Comparison of ENCODE assay signal across 38 cellular contexts in the genomic region with DNA sequence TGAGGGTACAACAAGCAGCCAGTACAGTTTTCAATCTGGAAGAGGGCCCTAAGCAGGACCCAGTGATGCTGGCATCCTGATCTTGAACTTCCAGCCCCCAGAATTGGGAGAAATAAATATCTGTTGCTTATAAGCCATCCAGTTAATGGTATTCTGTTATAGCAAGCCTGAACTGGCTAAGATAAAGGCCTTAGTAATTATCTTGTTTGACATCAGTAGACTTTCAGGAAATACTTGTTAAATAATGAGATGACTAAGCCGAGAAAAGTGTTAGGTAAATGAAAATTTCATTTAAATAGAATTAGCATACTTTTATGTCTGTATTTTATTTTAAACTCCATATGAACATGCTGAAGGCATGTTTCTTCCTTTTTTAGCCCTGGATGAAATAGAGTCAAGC.
"Had no signal": no experiment of that assay in that cellular context is flagged by ENCODE, and none has a peak within 500 bp of the region (broad histone marks: within the 10 kb centered on the region; RNA-seq: fewer than 3 reads in every experiment).

No MANE protein-coding gene starts in this region.

- H3K36me3 Mint-ChIP-seq: activated CD8-positive, alpha-beta memory T cell treated with anti-CD3 and anti-CD28 coated beads, Interleukin-2, amount 10 ng/mL, durations not matched to agents 7 days and 5 days; activated naive CD4-positive, alpha-beta T cell treated with anti-CD3 and anti-CD28 coated beads, Interleukin-2, amount 10 ng/mL, durations not matched to agents 7 days and 5 days; activated naive CD4-positive, alpha-beta T cell treated with anti-CD3 and anti-CD28 coated beads, Interleukin-2, amount 50 U/mL, for 24 hours; activated naive CD8-positive, alpha-beta T cell; activated naive CD8-positive, alpha-beta T cell treated with anti-CD3 and anti-CD28 coated beads, Interleukin-2, amount 10 ng/mL, durations not matched to agents 7 days and 5 days; brain; WTC11 had no signal

- H3K36me3 ChIP-seq: ascending aorta had no signal

- H3K27ac ChIP-seq: ascending aorta, VCaP had no signal

- H3K4me1 Mint-ChIP-seq: activated CD4-positive, alpha-beta memory T cell treated with anti-CD3 and anti-CD28 coated beads, Interleukin-2, amount 10 ng/mL, durations not matched to agents 7 days and 5 days; activated CD4-positive, alpha-beta T cell treated with anti-CD3 and anti-CD28 coated beads for 36 hours; activated CD4-positive, alpha-beta T cell treated with anti-CD3 and anti-CD28 coated beads, Interleukin-2, amount 10 ng/mL, durations not matched to agents 7 days and 5 days; activated CD8-positive, alpha-beta memory T cell treated with anti-CD3 and anti-CD28 coated beads, Interleukin-2, amount 10 ng/mL, durations not matched to agents 7 days and 5 days; activated naive CD4-positive, alpha-beta T cell treated with anti-CD3 and anti-CD28 coated beads, Interleukin-2, amount 10 ng/mL, durations not matched to agents 7 days and 5 days; activated naive CD4-positive, alpha-beta T cell treated with anti-CD3 and anti-CD28 coated beads, Interleukin-2, amount 50 U/mL, for 24 hours; activated naive CD8-positive, alpha-beta T cell treated with anti-CD3 and anti-CD28 coated beads, Interleukin-2, amount 10 ng/mL, durations not matched to agents 7 days and 5 days; activated naive CD8-positive, alpha-beta T cell treated with anti-CD3 and anti-CD28 coated beads, Interleukin-2, amount 50 U/mL, for 24 hours; central memory CD8-positive, alpha-beta T cell; WTC11 had no signal

- H3K27ac Mint-ChIP-seq: activated CD4-positive, alpha-beta memory T cell treated with anti-CD3 and anti-CD28 coated beads, Interleukin-2, amount 10 ng/mL, durations not matched to agents 7 days and 5 days; activated CD4-positive, alpha-beta T cell treated with anti-CD3 and anti-CD28 coated beads for 36 hours; activated CD4-positive, alpha-beta T cell treated with anti-CD3 and anti-CD28 coated beads, Interleukin-2, amount 10 ng/mL, durations not matched to agents 7 days and 5 days; activated CD8-positive, alpha-beta memory T cell treated with anti-CD3 and anti-CD28 coated beads, Interleukin-2, amount 10 ng/mL, durations not matched to agents 7 days and 5 days; activated CD8-positive, alpha-beta T cell treated with anti-CD3 and anti-CD28 coated beads, Interleukin-2, amount 10 ng/mL, durations not matched to agents 7 days and 5 days; activated naive CD4-positive, alpha-beta T cell treated with anti-CD3 and anti-CD28 coated beads, Interleukin-2, amount 10 ng/mL, durations not matched to agents 7 days and 5 days; activated naive CD4-positive, alpha-beta T cell treated with anti-CD3 and anti-CD28 coated beads, Interleukin-2, amount 50 U/mL, for 24 hours; activated naive CD8-positive, alpha-beta T cell; activated naive CD8-positive, alpha-beta T cell treated with anti-CD3 and anti-CD28 coated beads, Interleukin-2, amount 10 ng/mL, durations not matched to agents 7 days and 5 days; activated naive CD8-positive, alpha-beta T cell treated with anti-CD3 and anti-CD28 coated beads, Interleukin-2, amount 50 U/mL, for 24 hours; activated T-cell treated with anti-CD3 and anti-CD28 coated beads, Interleukin-2, amount 50 U/mL, for 24 hours; activated T-helper 2 cell treated with anti-CD3 and anti-CD28 coated beads, Interferon-gamma antibody, Interleukin-2, Interleukin-4, amounts not matched to agents 10 μg/mL and 5 μg/mL and 100 μg/mL, durations not matched to agents 14 hours and 24 hours and 36 hours; brain; T-helper 1 cell treated with Interleukin-12 subunit alpha and Interleukin-12 subunit beta and Interleukin-4 antibody, amounts not matched to agents 30 μg/mL and 1 μg/mL, for 36 hours; T-helper 2 cell treated with Interferon-gamma antibody and Interleukin-4, amounts not matched to agents 5 μg/mL and 100 μg/mL, for 36 hours; WTC11 had no signal

- H3K9me3 Mint-ChIP-seq: activated CD4-positive, alpha-beta memory T cell treated with anti-CD3 and anti-CD28 coated beads, Interleukin-2, amount 10 ng/mL, durations not matched to agents 7 days and 5 days; activated CD4-positive, alpha-beta T cell treated with anti-CD3 and anti-CD28 coated beads, Interleukin-2, amount 10 ng/mL, durations not matched to agents 7 days and 5 days; activated naive CD4-positive, alpha-beta T cell treated with anti-CD3 and anti-CD28 coated beads, Interleukin-2, amount 10 ng/mL, durations not matched to agents 7 days and 5 days; activated naive CD4-positive, alpha-beta T cell treated with anti-CD3 and anti-CD28 coated beads, Interleukin-2, amount 50 U/mL, for 24 hours; activated naive CD8-positive, alpha-beta T cell treated with anti-CD3 and anti-CD28 coated beads, Interleukin-2, amount 10 ng/mL, durations not matched to agents 7 days and 5 days; activated naive CD8-positive, alpha-beta T cell treated with anti-CD3 and anti-CD28 coated beads, Interleukin-2, amount 50 U/mL, for 24 hours; activated T-cell treated with anti-CD3 and anti-CD28 coated beads, Interleukin-2, amount 50 U/mL, for 24 hours; activated T-helper 2 cell treated with anti-CD3 and anti-CD28 coated beads, Interferon-gamma antibody, Interleukin-2, Interleukin-4, amounts not matched to agents 10 μg/mL and 5 μg/mL and 100 μg/mL, durations not matched to agents 14 hours and 24 hours and 36 hours; central memory CD8-positive, alpha-beta T cell; T-helper 1 cell treated with Interleukin-12 subunit alpha and Interleukin-12 subunit beta and Interleukin-4 antibody, amounts not matched to agents 30 μg/mL and 1 μg/mL, for 36 hours; T-helper 2 cell treated with Interferon-gamma antibody and Interleukin-4, amounts not matched to agents 5 μg/mL and 100 μg/mL, for 36 hours had no signal

- H3K4me3 ChIP-seq: ascending aorta had no signal

- FAIRE-seq: TTC549 had no signal

- H3K9me3 ChIP-seq: ascending aorta had no signal

- H3K27me3 Mint-ChIP-seq: activated CD4-positive, alpha-beta memory T cell treated with anti-CD3 and anti-CD28 coated beads, Interleukin-2, amount 10 ng/mL, durations not matched to agents 7 days and 5 days; activated CD4-positive, alpha-beta T cell treated with anti-CD3 and anti-CD28 coated beads, Interleukin-2, amount 10 ng/mL, durations not matched to agents 7 days and 5 days; activated CD8-positive, alpha-beta memory T cell treated with anti-CD3 and anti-CD28 coated beads, Interleukin-2, amount 10 ng/mL, durations not matched to agents 7 days and 5 days; activated naive CD4-positive, alpha-beta T cell treated with anti-CD3 and anti-CD28 coated beads, Interleukin-2, amount 10 ng/mL, durations not matched to agents 7 days and 5 days; activated naive CD4-positive, alpha-beta T cell treated with anti-CD3 and anti-CD28 coated beads, Interleukin-2, amount 50 U/mL, for 24 hours; activated T-cell treated with anti-CD3 and anti-CD28 coated beads, Interleukin-2, amount 50 U/mL, for 24 hours; central memory CD8-positive, alpha-beta T cell had no signal

- DNase-seq: activated CD4-positive, alpha-beta memory T cell treated with anti-CD3 and anti-CD28 coated beads, Interleukin-2, amount 10 ng/mL, durations not matched to agents 7 days and 5 days; activated CD4-positive, alpha-beta T cell treated with anti-CD3 and anti-CD28 coated beads for 1 hour; activated CD4-positive, alpha-beta T cell treated with anti-CD3 and anti-CD28 coated beads for 36 hours; activated CD4-positive, alpha-beta T cell treated with anti-CD3 and anti-CD28 coated beads for 48 hours; activated CD4-positive, alpha-beta T cell treated with anti-CD3 and anti-CD28 coated beads, Interleukin-2, amount 10 ng/mL, durations not matched to agents 7 days and 5 days; activated CD4-positive, alpha-beta T cell treated with anti-CD3 and anti-CD28 coated beads, Interleukin-2, amount 50 U/mL, for 48 hours; activated CD4-positive, CD25-positive, alpha-beta regulatory T cell; activated CD8-positive, alpha-beta memory T cell treated with anti-CD3 and anti-CD28 coated beads for 24 hours; activated CD8-positive, alpha-beta memory T cell treated with anti-CD3 and anti-CD28 coated beads, Interleukin-2, amount 10 ng/mL, durations not matched to agents 7 days and 5 days; activated CD8-positive, alpha-beta memory T cell treated with anti-CD3 and anti-CD28 coated beads, Interleukin-2, amount 50 U/mL, for 48 hours; activated CD8-positive, alpha-beta T cell treated with anti-CD3 and anti-CD28 coated beads, Interleukin-2, amount 10 ng/mL, durations not matched to agents 7 days and 5 days; activated effector memory CD4-positive, alpha-beta T cell treated with Interleukin-2 at 50 U/mL for 16 hours; activated gamma-delta T cell; activated naive CD4-positive, alpha-beta T cell treated with anti-CD3 and anti-CD28 coated beads, Interleukin-2, amount 10 ng/mL, durations not matched to agents 7 days and 5 days; activated naive CD4-positive, alpha-beta T cell treated with Interleukin-2 at 50 U/mL for 16 hours; activated naive CD8-positive, alpha-beta T cell treated with anti-CD3 and anti-CD28 coated beads, Interleukin-2, amount 10 ng/mL, durations not matched to agents 7 days and 5 days; activated naive CD8-positive, alpha-beta T cell treated with anti-CD3 and anti-CD28 coated beads, Interleukin-2, amount 50 U/mL, for 24 hours; activated T-cell treated with anti-CD3 and anti-CD28 coated beads, Interleukin-2, amount 50 U/mL, for 24 hours; activated T-cell treated with anti-CD3 and anti-CD28 coated beads, Interleukin-2, amount 50 U/mL, for 48 hours; amygdala; anterior cingulate cortex; caudate nucleus; cerebellar nuclear complex; T-helper 1 cell; T-helper 2 cell; T-helper 9 cell had no signal

- H3K4me1 ChIP-seq: ascending aorta had no signal

- ATAC-seq: activated CD4-positive, alpha-beta T cell treated with anti-CD3 and anti-CD28 coated beads for 36 hours; activated CD4-positive, CD25-positive, alpha-beta regulatory T cell treated with anti-CD3 and anti-CD28 coated beads, Interleukin-2, amount 50 U/mL, for 24 hours; activated CD8-positive, alpha-beta memory T cell treated with anti-CD3 and anti-CD28 coated beads, Interleukin-2, amount 10 ng/mL, durations not matched to agents 7 days and 5 days; activated CD8-positive, alpha-beta T cell treated with anti-CD3 and anti-CD28 coated beads, Interleukin-2, amount 10 ng/mL, durations not matched to agents 7 days and 5 days; activated naive CD8-positive, alpha-beta T cell treated with anti-CD3 and anti-CD28 coated beads, Interleukin-2, amount 50 U/mL, for 24 hours; WTC11 had no signal

- H3K27me3 ChIP-seq: ascending aorta had no signal

- H3K4me3 Mint-ChIP-seq: activated CD4-positive, alpha-beta memory T cell treated with anti-CD3 and anti-CD28 coated beads, Interleukin-2, amount 10 ng/mL, durations not matched to agents 7 days and 5 days; activated CD4-positive, alpha-beta T cell treated with anti-CD3 and anti-CD28 coated beads for 36 hours; activated CD4-positive, alpha-beta T cell treated with anti-CD3 and anti-CD28 coated beads, Interleukin-2, amount 10 ng/mL, durations not matched to agents 7 days and 5 days; activated CD8-positive, alpha-beta memory T cell treated with anti-CD3 and anti-CD28 coated beads, Interleukin-2, amount 10 ng/mL, durations not matched to agents 7 days and 5 days; activated CD8-positive, alpha-beta T cell treated with anti-CD3 and anti-CD28 coated beads, Interleukin-2, amount 10 ng/mL, durations not matched to agents 7 days and 5 days; activated naive CD4-positive, alpha-beta T cell treated with anti-CD3 and anti-CD28 coated beads, Interleukin-2, amount 10 ng/mL, durations not matched to agents 7 days and 5 days; activated naive CD4-positive, alpha-beta T cell treated with anti-CD3 and anti-CD28 coated beads, Interleukin-2, amount 50 U/mL, for 24 hours; activated naive CD8-positive, alpha-beta T cell; activated naive CD8-positive, alpha-beta T cell treated with anti-CD3 and anti-CD28 coated beads, Interleukin-2, amount 10 ng/mL, durations not matched to agents 7 days and 5 days; activated naive CD8-positive, alpha-beta T cell treated with anti-CD3 and anti-CD28 coated beads, Interleukin-2, amount 50 U/mL, for 24 hours; activated T-cell treated with anti-CD3 and anti-CD28 coated beads, Interleukin-2, amount 50 U/mL, for 24 hours; brain; central memory CD8-positive, alpha-beta T cell; T-helper 1 cell treated with Interleukin-12 subunit alpha and Interleukin-12 subunit beta and Interleukin-4 antibody, amounts not matched to agents 30 μg/mL and 1 μg/mL, for 36 hours; T-helper 2 cell treated with Interferon-gamma antibody and Interleukin-4, amounts not matched to agents 5 μg/mL and 100 μg/mL, for 36 hours; WTC11 had no signal
